In the genomic region with DNA sequence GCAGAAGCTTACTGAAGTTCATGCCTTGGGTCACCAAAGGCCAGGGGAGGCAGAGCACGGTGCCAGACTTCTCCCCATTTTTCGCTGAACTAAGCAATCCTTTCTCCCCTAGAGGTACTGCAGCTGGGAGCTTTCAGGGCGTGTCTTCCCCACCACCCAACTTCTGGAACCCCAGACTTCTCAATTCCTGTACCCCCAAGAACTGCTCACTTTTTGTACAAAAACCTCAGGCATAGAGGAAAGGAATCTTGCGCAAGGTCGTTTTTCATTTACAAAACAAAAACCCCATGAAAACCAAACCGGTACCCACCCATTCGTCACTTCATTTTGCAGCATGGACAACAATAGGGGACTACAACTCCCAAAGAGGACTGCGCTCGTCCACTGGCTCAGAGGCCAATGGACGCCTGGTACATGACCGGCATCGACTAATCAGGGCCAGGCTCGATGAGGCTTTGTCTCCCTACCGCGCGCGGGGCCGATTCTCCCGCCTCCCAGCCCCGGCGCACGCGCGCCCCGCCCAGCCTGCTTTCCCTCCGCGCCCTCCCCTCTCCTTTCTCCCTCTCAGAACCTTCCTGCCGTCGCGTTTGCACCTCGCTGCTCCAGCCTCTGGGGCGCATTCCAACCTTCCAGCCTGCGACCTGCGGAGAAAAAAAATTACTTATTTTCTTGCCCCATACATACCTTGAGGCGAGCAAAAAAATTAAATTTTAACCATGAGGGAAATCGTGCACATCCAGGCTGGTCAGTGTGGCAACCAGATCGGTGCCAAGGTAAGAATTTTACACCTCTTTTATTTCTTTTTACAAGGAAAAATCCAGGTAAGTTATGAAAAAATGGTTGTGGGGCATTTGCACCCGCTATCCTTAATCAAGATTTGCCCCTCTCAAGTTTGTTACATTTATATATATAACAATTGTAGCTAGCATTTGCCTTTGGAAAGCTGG, we compare ENCODE assay signal across 1 cellular context.
TF ChIP-seq lines count a peak whose summit lies in the region.

A gene (plus strand): TSS at position 562 of the 947 bp plus-strand sequence. CDS start 155 bp downstream, at position 717.

TF ChIP-seq in HEK293, 187 proteins besides CTCF, POLR2A, EP300 and RAD21 (continued from another document):
- TF ChIP-seq, protein P1, sequence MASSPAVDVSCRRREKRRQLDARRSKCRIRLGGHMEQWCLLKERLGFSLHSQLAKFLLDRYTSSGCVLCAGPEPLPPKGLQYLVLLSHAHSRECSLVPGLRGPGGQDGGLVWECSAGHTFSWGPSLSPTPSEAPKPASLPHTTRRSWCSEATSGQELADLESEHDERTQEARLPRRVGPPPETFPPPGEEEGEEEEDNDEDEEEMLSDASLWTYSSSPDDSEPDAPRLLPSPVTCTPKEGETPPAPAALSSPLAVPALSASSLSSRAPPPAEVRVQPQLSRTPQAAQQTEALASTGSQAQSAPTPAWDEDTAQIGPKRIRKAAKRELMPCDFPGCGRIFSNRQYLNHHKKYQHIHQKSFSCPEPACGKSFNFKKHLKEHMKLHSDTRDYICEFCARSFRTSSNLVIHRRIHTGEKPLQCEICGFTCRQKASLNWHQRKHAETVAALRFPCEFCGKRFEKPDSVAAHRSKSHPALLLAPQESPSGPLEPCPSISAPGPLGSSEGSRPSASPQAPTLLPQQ (tag by site-specific recombination; IDR thresholded peaks at IDR 0.05) = 0 out of 2 replicates have a peak, but pooled peaks have one; percentile 10
- no peak for TF ChIP-seq ZFP41 (tag by site-specific recombination; IDR thresholded peaks at IDR 0.05; ENCODE audit: borderline replicate concordance)
- no peak for TF ChIP-seq ZNF777 (tag by site-specific recombination; IDR thresholded peaks at IDR 0.05; ENCODE audit: borderline replicate concordance)
- no peak for TF ChIP-seq FEZF1 (tag by site-specific recombination; IDR thresholded peaks at IDR 0.05)
- peak; percentile 82 for TF ChIP-seq ZNF335 (tag by site-specific recombination; conservative IDR thresholded peaks at IDR 0.05)
- TF ChIP-seq ZNF548 (tag by site-specific recombination; IDR thresholded peaks at IDR 0.05) = no peak
- TF ChIP-seq ZBTB21 (tag by site-specific recombination; IDR thresholded peaks at IDR 0.05) = no peak
- no peak for TF ChIP-seq ZIC2 (tag by site-specific recombination; IDR thresholded peaks at IDR 0.05)
- TF ChIP-seq OSR2 (tag by site-specific recombination; IDR thresholded peaks at IDR 0.05) = no peak
- TF ChIP-seq ZNF791 (tag by site-specific recombination; IDR thresholded peaks at IDR 0.05) = no peak
- TF ChIP-seq, protein P2, sequence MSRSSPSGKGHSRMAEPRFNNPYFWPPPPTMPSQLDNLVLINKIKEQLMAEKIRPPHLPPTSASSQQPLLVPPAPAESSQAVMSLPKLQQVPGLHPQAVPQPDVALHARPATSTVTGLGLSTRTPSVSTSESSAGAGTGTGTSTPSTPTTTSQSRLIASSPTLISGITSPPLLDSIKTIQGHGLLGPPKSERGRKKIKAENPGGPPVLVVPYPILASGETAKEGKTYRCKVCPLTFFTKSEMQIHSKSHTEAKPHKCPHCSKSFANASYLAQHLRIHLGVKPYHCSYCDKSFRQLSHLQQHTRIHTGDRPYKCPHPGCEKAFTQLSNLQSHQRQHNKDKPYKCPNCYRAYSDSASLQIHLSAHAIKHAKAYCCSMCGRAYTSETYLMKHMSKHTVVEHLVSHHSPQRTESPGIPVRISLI (tag by site-specific recombination; IDR thresholded peaks at IDR 0.05) = peak; percentile 71
- TF ChIP-seq ZXDB (tag by site-specific recombination; IDR thresholded peaks at IDR 0.05) = no peak; the same call in 1 of the 2 replicates
- TF ChIP-seq, protein P3, sequence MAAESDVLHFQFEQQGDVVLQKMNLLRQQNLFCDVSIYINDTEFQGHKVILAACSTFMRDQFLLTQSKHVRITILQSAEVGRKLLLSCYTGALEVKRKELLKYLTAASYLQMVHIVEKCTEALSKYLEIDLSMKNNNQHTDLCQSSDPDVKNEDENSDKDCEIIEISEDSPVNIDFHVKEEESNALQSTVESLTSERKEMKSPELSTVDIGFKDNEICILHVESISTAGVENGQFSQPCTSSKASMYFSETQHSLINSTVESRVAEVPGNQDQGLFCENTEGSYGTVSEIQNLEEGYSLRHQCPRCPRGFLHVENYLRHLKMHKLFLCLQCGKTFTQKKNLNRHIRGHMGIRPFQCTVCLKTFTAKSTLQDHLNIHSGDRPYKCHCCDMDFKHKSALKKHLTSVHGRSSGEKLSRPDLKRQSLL (tag by site-specific recombination; IDR thresholded peaks at IDR 0.05) = no peak
